9 cellular contexts compared by ENCODE assay signal in the genomic region with DNA sequence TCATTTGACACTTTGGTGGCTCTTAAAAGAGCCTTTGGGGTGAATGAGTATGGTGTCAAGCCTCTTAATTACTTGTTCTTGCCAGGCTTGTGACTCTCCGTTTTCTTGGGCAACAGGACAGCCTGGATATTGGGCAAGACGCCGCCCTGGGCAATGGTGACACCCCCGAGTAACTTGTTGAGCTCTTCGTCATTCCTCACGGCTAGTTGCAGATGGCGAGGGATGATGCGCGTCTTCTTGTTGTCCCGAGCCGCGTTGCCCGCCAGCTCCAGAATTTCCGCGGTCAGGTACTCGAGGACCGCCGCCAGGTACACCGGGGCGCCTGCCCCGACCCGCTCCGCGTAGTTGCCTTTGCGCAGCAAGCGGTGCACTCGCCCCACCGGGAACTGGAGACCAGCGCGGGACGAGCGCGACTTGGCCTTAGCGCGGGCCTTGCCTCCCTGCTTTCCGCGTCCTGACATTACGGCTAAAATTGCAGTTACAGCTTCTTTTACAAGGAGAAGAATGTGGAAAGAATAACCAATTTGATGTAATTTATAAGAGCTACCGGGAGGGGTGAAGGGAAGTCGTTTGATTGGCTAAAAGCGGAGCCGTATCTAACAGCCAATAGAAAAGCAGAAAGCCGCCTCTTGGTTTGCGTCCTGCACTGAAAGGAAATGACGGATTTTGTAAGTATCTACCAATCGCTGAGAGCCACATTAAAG. TPM values are rescaled to one million over a fixed set of nuclear protein-coding genes. Genes with fewer than 3 reads are reported as not detected.
DNase-seq lines count a peak whose midpoint lies in the region; ATAC-seq and TF ChIP-seq lines count a peak whose summit lies in the region.
"Had no signal": no experiment of that assay in that cellular context is flagged by ENCODE, and none has a peak within 500 bp of the region (broad histone marks: within the 10 kb centered on the region; RNA-seq: fewer than 3 reads in every experiment).

No MANE protein-coding gene starts in this region.

- H3K4me3 Mint-ChIP-seq in CD14-positive monocyte = no peak overlapping the region
- H3K4me3 Mint-ChIP-seq: dendritic cell treated with granulocyte-macrophage colony-stimulating factor and Interleukin-4, amounts not matched to agents 40 ng/mL and 50 ng/mL, for 4 days had no signal

- H3K4me1 ChIP-seq in ectodermal cell (ENCODE audit: control insufficient read depth, insufficient read depth, low read length) = peaks cover 4% of the 10 kb centered on the region

- peaks cover 0 to 2% (median 0%) of the 10 kb centered on the region in 3 donors for H3K27me3 Mint-ChIP-seq in CD14-positive monocyte (ENCODE audit: low read depth in 3 of 3)
- H3K27me3 Mint-ChIP-seq: dendritic cell treated with granulocyte-macrophage colony-stimulating factor and Interleukin-4, amounts not matched to agents 40 ng/mL and 50 ng/mL, for 4 days had no signal

- ATAC-seq in GM19397 (IDR thresholded peaks at IDR 0.05; ENCODE audit: unreplicated experiment) = peak; percentile 40
- ATAC-seq in HG03521 (IDR thresholded peaks at IDR 0.05; ENCODE audit: unreplicated experiment) = peak; percentile 37

- no peaks in the 10 kb centered on the region for H3K9me3 ChIP-seq in ectodermal cell (ENCODE audit: control insufficient read depth, low read length)

- H3K27me3 ChIP-seq in ectodermal cell (ENCODE audit: control insufficient read depth, insufficient read depth, low read length, poor library complexity, severe bottlenecking) = no peaks in the 10 kb centered on the region

- peak overlapping the region; percentile 98 for H3K27ac ChIP-seq in ectodermal cell (ENCODE audit: insufficient read depth, low read depth, low read length, poor library complexity, severe bottlenecking)

- peaks cover 3% of the 10 kb centered on the region for H3K4me1 Mint-ChIP-seq in CD14-positive monocyte

- no peak overlapping the region for H3K27ac Mint-ChIP-seq in CD14-positive monocyte
- H3K27ac Mint-ChIP-seq: dendritic cell treated with granulocyte-macrophage colony-stimulating factor and Interleukin-4, amounts not matched to agents 40 ng/mL and 50 ng/mL, for 4 days had no signal

- intact Hi-C loops in CD14-positive monocyte (cut with micrococcal nuclease) = loop anchor here in 1 of 2 donors (2.0 kb wide), 1 partner anchor 41 kb away; no protein-coding TSS in a partner anchor
- intact Hi-C loops in lower leg skin (cut with DNase I; ENCODE audit: low total_unique reads) = no loop called here

- H3K36me3 ChIP-seq in ectodermal cell (ENCODE audit: control insufficient read depth, insufficient read depth, low read length) = no peaks in the 10 kb centered on the region

- H3K36me3 Mint-ChIP-seq in CD14-positive monocyte = peaks cover 0 to 3% of the 10 kb centered on the region in 2 donors

- no peak for TF ChIP-seq CTCF in CD14-positive monocyte (IDR thresholded peaks at IDR 0.05)
- no peak for TF ChIP-seq CTCF in lower leg skin (IDR thresholded peaks at IDR 0.05)

- H3K4me3 ChIP-seq in ectodermal cell (ENCODE audit: insufficient read depth, low read depth, low read length) (peak overlapping the region; percentile 80), lower leg skin (ENCODE audit: low read depth, poor library complexity, severe bottlenecking) (peak overlapping the region; percentile 59)

- peaks cover 0 to 3% (median 0%) of the 10 kb centered on the region in 7 donors for H3K9me3 Mint-ChIP-seq in CD14-positive monocyte
- H3K9me3 Mint-ChIP-seq: dendritic cell treated with granulocyte-macrophage colony-stimulating factor and Interleukin-4, amounts not matched to agents 40 ng/mL and 50 ng/mL, for 4 days had no signal

- peak; percentile 93 for DNase-seq in CD14-positive monocyte (ENCODE audit: low spot score)
- DNase-seq in NCI-H748 (lab: John Stamatoyannopoulos, UW; ENCODE audit: unreplicated experiment) = peak; percentile 99
- peak; percentile 56 to 63 for DNase-seq in activated CD4-positive, alpha-beta T cell treated with anti-CD3 and anti-CD28 coated beads, Interleukin-2, amount 50 U/mL, for 4 hours
- DNase-seq in lower leg skin (ENCODE audit: low spot score in 2 of 2) = peak; percentile 95 to 97
- DNase-seq in stimulated activated CD4-positive, alpha-beta T cell treated with anti-CD3 and anti-CD28 coated beads, Interleukin-4, amount 100 ng/mL, for 4 hours = peak; percentile 52 to 80

- TF ChIP-seq POLR2A in lower leg skin (IDR thresholded peaks at IDR 0.05) = peak in 1 of 2 donors; percentile 90

- WGBS in ectodermal cell, 2 experiments = 0 to 1% methylated on average over 46 of the region's 46 CpGs
- WGBS in lower leg skin, 2 donors = 0% methylated on average over 29 to 46 of the region's 46 CpGs

RNA-seq across cellular contexts. Expression of a gene that starts 11.8 kb away (rescaled TPM):
- 10 to 100 TPM; 17.6 to 17.8 TPM for polyA plus RNA-seq in CD14-positive monocyte
- polyA plus RNA-seq in ectodermal cell (2013, experiment 1 of 4) = 8.5 TPM
- polyA plus RNA-seq in ectodermal cell (2013, experiment 2 of 4) = 6.8 TPM
- polyA plus RNA-seq in ectodermal cell (2013, experiment 3 of 4) = 8.1 TPM
- 7.9 TPM for polyA plus RNA-seq in ectodermal cell (2013, experiment 4 of 4)
- 10 to 100 TPM; 30.6 to 63.0 (median 46.0) TPM for total RNA-seq in lower leg skin

RNA-seq across cellular contexts. Expression of a gene that starts 30.0 kb away (rescaled TPM):
- under 1 TPM; 0.14 to 0.17 TPM for polyA plus RNA-seq in CD14-positive monocyte
- polyA plus RNA-seq in ectodermal cell (2013, experiment 1 of 4) = 60.4 TPM
- 68.0 TPM for polyA plus RNA-seq in ectodermal cell (2013, experiment 2 of 4)
- 43.5 TPM for polyA plus RNA-seq in ectodermal cell (2013, experiment 3 of 4)
- polyA plus RNA-seq in ectodermal cell (2013, experiment 4 of 4) = 49.3 TPM
- 1 to 10 TPM in 1 of 4 donors, under 1 TPM in 3; 0.27 to 1.1 (median 0.55) TPM for total RNA-seq in lower leg skin

RNA-seq across cellular contexts. Expression of a gene that starts 40.0 kb away (rescaled TPM):
- polyA plus RNA-seq in CD14-positive monocyte = 10 to 100 TPM; 52.2 to 78.6 TPM
- polyA plus RNA-seq in ectodermal cell (2013, experiment 1 of 4) = 87.3 TPM
- polyA plus RNA-seq in ectodermal cell (2013, experiment 2 of 4) = 91.5 TPM
- 68.7 TPM for polyA plus RNA-seq in ectodermal cell (2013, experiment 3 of 4)
- 71.4 TPM for polyA plus RNA-seq in ectodermal cell (2013, experiment 4 of 4)
- 10 to 100 TPM; 14.9 to 21.6 (median 18.3) TPM for total RNA-seq in lower leg skin

RNA-seq across cellular contexts. Expression of a gene that starts 49.1 kb away (rescaled TPM):
- 10 to 100 TPM; 53.1 to 54.6 TPM for polyA plus RNA-seq in CD14-positive monocyte
- polyA plus RNA-seq in ectodermal cell (2013, experiment 1 of 4) = 4.3 TPM
- 4.5 TPM for polyA plus RNA-seq in ectodermal cell (2013, experiment 2 of 4)
- polyA plus RNA-seq in ectodermal cell (2013, experiment 3 of 4) = 3.7 TPM
- polyA plus RNA-seq in ectodermal cell (2013, experiment 4 of 4) = 3.7 TPM
- 10 to 100 TPM; 15.6 to 21.4 (median 19.0) TPM for total RNA-seq in lower leg skin

Comparison
In these comparisons a context has a peak if more than half of its experiments do, and no peak if none do; other contexts are left out.
1. Peak in every context shown above with its lines: DNase-seq, ATAC-seq, H3K4me3 ChIP-seq and H3K27ac ChIP-seq.